Comparison of ENCODE assay signal across 18 cellular contexts in the genomic region with DNA sequence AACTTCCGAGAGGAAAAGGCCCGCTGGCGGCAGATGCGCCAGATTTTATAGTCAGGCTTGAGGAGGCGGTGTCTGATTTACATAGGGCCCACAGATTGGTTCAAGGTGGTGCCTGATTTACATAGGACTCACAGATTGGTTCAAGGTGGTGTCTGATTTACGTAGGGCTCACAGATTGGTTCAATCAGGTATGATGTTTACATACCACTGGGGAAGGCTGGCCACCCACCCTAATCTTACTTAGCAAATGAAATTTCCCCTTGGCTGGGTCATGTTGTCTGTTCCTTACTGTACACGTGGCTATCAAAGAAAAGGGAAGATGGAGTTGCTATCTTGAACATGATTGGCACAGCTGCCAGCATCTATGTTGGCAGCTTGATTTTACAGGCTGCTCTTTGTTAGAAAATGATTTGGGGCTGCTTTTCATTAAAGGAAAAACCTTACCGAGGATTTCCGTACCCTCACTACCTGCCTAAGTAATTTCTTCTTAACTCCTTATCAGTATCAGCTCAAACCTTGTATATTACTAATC.
A peak's percentile ranks its signal among the peaks of the same experiment; 100 is the strongest.
DNase-seq lines count a peak whose midpoint lies in the region; ATAC-seq and TF ChIP-seq lines count a peak whose summit lies in the region.
"Had no signal": no experiment of that assay in that cellular context is flagged by ENCODE, and none has a peak within 500 bp of the region (broad histone marks: within the 10 kb centered on the region; RNA-seq: fewer than 3 reads in every experiment).

No MANE protein-coding gene starts in this region.

- H4K91ac ChIP-seq in IMR-90 (ENCODE audit: insufficient read depth, low read depth, low read length) = no peak overlapping the region

- no peak overlapping the region for H3K23ac ChIP-seq in IMR-90 (ENCODE audit: low read depth, low read length)

- H4K20me1 ChIP-seq in DND-41 (ENCODE audit: insufficient read depth, low read length) (no peaks in the 10 kb centered on the region), IMR-90 (ENCODE audit: insufficient read depth, low read length) (no peaks in the 10 kb centered on the region)

- H3K9ac ChIP-seq in DND-41 (ENCODE audit: low read depth, low read length) = no peak overlapping the region
- no peak overlapping the region for H3K9ac ChIP-seq in IMR-90 (ENCODE audit: low read depth, low read length)

- no peak overlapping the region for H2AK9ac ChIP-seq in IMR-90 (replicated peaks; ENCODE audit: low read depth, low read length, poor library complexity)

- TF ChIP-seq CTCF in DND-41 (IDR thresholded peaks at IDR 0.05; ENCODE audit: borderline replicate concordance, extremely low read depth, low read length, poor library complexity, severe bottlenecking) (no peak), IMR-90 (conservative IDR thresholded peaks at IDR 0.05; ENCODE audit: low read depth, low read length) (no peak), fibroblast of villous mesenchyme (IDR thresholded peaks at IDR 0.05; ENCODE audit: insufficient read depth, low read depth, low read length) (no peak), dorsolateral prefrontal cortex (IDR thresholded peaks at IDR 0.05 in 54 of 56, conservative IDR thresholded peaks at IDR 0.05 in 2 of 56; ENCODE audit: low read depth in 1 of 56, partially characterized antibody in 56 of 56) (no peak)

- H3K9me1 ChIP-seq in IMR-90 (ENCODE audit: insufficient read depth, low read length) = no peaks in the 10 kb centered on the region

- H3K79me2 ChIP-seq in DND-41 (ENCODE audit: insufficient read depth, low read length) = no peaks in the 10 kb centered on the region

- no peaks in the 10 kb centered on the region for H3K36me3 ChIP-seq in DND-41 (ENCODE audit: insufficient read depth, low read length)
- no peaks in the 10 kb centered on the region for H3K36me3 ChIP-seq in IMR-90 (ENCODE audit: control insufficient read depth, insufficient read depth, low read length)
- H3K36me3 ChIP-seq in SJCRH30 = no peaks in the 10 kb centered on the region
- H3K36me3 ChIP-seq: colonic mucosa, thyroid gland had no signal

- POLR2A ChIA-PET in IMR-90 (lab: Charles Lee; ENCODE audit: unreplicated experiment) = no interaction called here

- no peak overlapping the region for H3K56ac ChIP-seq in IMR-90 (ENCODE audit: extremely low read depth, insufficient read depth, low read length)

- no peak for TF ChIP-seq POLR2A in IMR-90 (IDR thresholded peaks at IDR 0.05; ENCODE audit: low read depth, low read length)

- H3K79me1 ChIP-seq in IMR-90 (ENCODE audit: low read depth in 1 of 2, low read length in 2 of 2) = no peaks in the 10 kb centered on the region

- no peak overlapping the region for H2BK15ac ChIP-seq in IMR-90 (ENCODE audit: low read depth, low read length)

- H2BK120ac ChIP-seq in IMR-90 (ENCODE audit: low read depth, low read length) = no peak overlapping the region

- no peak for ATAC-seq in DND-41 (ENCODE audit: insufficient read depth, low read depth)
- no peak for ATAC-seq in IMR-90 (ENCODE audit: low read depth)
- no peak for ATAC-seq in HG03135 (IDR thresholded peaks at IDR 0.05; ENCODE audit: unreplicated experiment)
- no peak for ATAC-seq in GM21367 (IDR thresholded peaks at IDR 0.05; ENCODE audit: unreplicated experiment)
- ATAC-seq: foreskin keratinocyte; left lobe of liver; mucosa of descending colon; stimulated activated effector memory CD8-positive, alpha-beta T cell treated with anti-CD3 and anti-CD28 coated beads, Interleukin-12 subunit alpha, Interleukin-12 subunit beta, amount 100 ng/mL, for 72 hours had no signal

- TF ChIP-seq RAD21 in IMR-90 (IDR thresholded peaks at IDR 0.05; ENCODE audit: low read length) = no peak

- H3K14ac ChIP-seq in IMR-90 (replicated peaks; ENCODE audit: low read depth, low read length) = no peak overlapping the region

- H2BK5ac ChIP-seq in IMR-90 (ENCODE audit: low read depth, low read length, poor library complexity, severe bottlenecking) = no peak overlapping the region

- H2AFZ ChIP-seq in DND-41 (ENCODE audit: low read depth, low read length) (no peak overlapping the region), IMR-90 (replicated peaks; ENCODE audit: low read length, poor library complexity) (no peak overlapping the region)

- H2AK5ac ChIP-seq in IMR-90 (ENCODE audit: low read depth, low read length) = no peak overlapping the region

- no peak overlapping the region for H4K5ac ChIP-seq in IMR-90 (ENCODE audit: low read depth, low read length)

- H3K27ac ChIP-seq in DND-41 (ENCODE audit: low read length) (no peak overlapping the region), IMR-90 (ENCODE audit: insufficient read depth, low read length) (no peak overlapping the region), SJCRH30 (no peak overlapping the region), dorsolateral prefrontal cortex (no peak overlapping the region)
- H3K27ac ChIP-seq: colonic mucosa, foreskin keratinocyte, thyroid gland had no signal

- no TSS peak for BruUV-seq in IMR-90 (replicated peaks; lab: Mats Ljungman, UMichigan)

- in situ Hi-C loops in IMR-90 (cut with MboI; ENCODE audit: low sequenced_read_pairs) = no loop called here

- no peak overlapping the region for H3K4me2 ChIP-seq in DND-41 (ENCODE audit: insufficient read depth, low read length)
- H3K4me2 ChIP-seq in IMR-90 (ENCODE audit: low read depth, low read length) = no peak overlapping the region

- no peak overlapping the region for H2BK20ac ChIP-seq in IMR-90 (ENCODE audit: low read depth, low read length)

- no peak overlapping the region for H4K8ac ChIP-seq in IMR-90 (ENCODE audit: low read depth in 2 of 2, low read length in 2 of 2)

- H3K4me3 ChIP-seq in DND-41 (ENCODE audit: low read depth in 1 of 2, low read length in 2 of 2) (no peak overlapping the region), IMR-90 (ENCODE audit: insufficient read depth, low read depth, low read length) (no peak overlapping the region), SJCRH30 (no peak overlapping the region), fibroblast of villous mesenchyme (ENCODE audit: low read depth, low read length) (no peak overlapping the region), dorsolateral prefrontal cortex (no peak overlapping the region)
- H3K4me3 ChIP-seq: colonic mucosa, mucosa of descending colon, thyroid gland had no signal

- DNase-seq in DND-41 (peak; percentile 6), IMR-90 (peak; percentile 1), SJCRH30 (peak; percentile 11 to 28), fibroblast of villous mesenchyme (ENCODE audit: low read depth) (peak; percentile 28), dorsolateral prefrontal cortex (no peak), NCI-H1930 (lab: John Stamatoyannopoulos, UW) (no peak)
- DNase-seq: activated CD4-positive, alpha-beta T cell treated with anti-CD3 and anti-CD28 coated beads, Interleukin-2, amount 10 ng/mL, durations not matched to agents 7 days and 5 days; activated naive CD4-positive, alpha-beta T cell treated with anti-CD3 and anti-CD28 coated beads, Interleukin-2, amount 50 U/mL, for 16 hours; colonic mucosa; foreskin keratinocyte; mucosa of descending colon; NCI-H1417; retina; thyroid gland had no signal

- dilution Hi-C loops in IMR-90 (cut with HindIII; ENCODE audit: low sequenced_read_pairs, unreplicated experiment) = no loop called here

- H3K4me1 ChIP-seq in DND-41 (ENCODE audit: insufficient read depth, low read length) (no peaks in the 10 kb centered on the region), IMR-90 (ENCODE audit: control insufficient read depth, insufficient read depth, low read length) (no peaks in the 10 kb centered on the region), SJCRH30 (no peaks in the 10 kb centered on the region)
- H3K4me1 ChIP-seq: colonic mucosa, foreskin keratinocyte, thyroid gland had no signal

- H3K9me3 ChIP-seq in DND-41 (ENCODE audit: insufficient read depth, low read length, severe bottlenecking) = no peaks in the 10 kb centered on the region
- H3K9me3 ChIP-seq in IMR-90 (ENCODE audit: control insufficient read depth, insufficient read depth, low read length) = no peaks in the 10 kb centered on the region
- H3K9me3 ChIP-seq in SJCRH30 (replicated peaks) = no peaks in the 10 kb centered on the region
- H3K9me3 ChIP-seq: colonic mucosa, mucosa of descending colon, thyroid gland had no signal

- intact Hi-C loops in IMR-90 (cut with micrococcal nuclease) = no loop called here
- intact Hi-C loops in dorsolateral prefrontal cortex (cut with DNase I) = no loop called here

- WGBS in IMR-90 (ENCODE audit: extremely low coverage in 2 of 2, insufficient read length in 1 of 2), 2 experiments = no CpG with 5 or more reads among the region's 9 CpGs

- no peak overlapping the region for H3K4ac ChIP-seq in IMR-90 (ENCODE audit: low read depth, low read length)

- CTCF ChIA-PET in IMR-90 (lab: Yijun Ruan, JAX) = no interaction called here

- H3K27me3 ChIP-seq in DND-41 (ENCODE audit: insufficient read depth, low read length, poor library complexity) = peaks cover 7% of the 10 kb centered on the region
- peaks cover 45% of the 10 kb centered on the region for H3K27me3 ChIP-seq in IMR-90 (ENCODE audit: control insufficient read depth, insufficient read depth, low read length)
- H3K27me3 ChIP-seq in SJCRH30 = no peaks in the 10 kb centered on the region; the same call in 1 of the 2 replicates
- H3K27me3 ChIP-seq in dorsolateral prefrontal cortex = peaks cover 0 to 6% (median 0%) of the 10 kb centered on the region in 45 donors
- H3K27me3 ChIP-seq: colonic mucosa, thyroid gland had no signal

- no peak overlapping the region for H3K18ac ChIP-seq in IMR-90 (ENCODE audit: low read depth, low read length)

TF ChIP-seq in IMR-90, 13 proteins besides CTCF, POLR2A, EP300 and RAD21 (continues in another document):
- no peak for TF ChIP-seq RFX5 (IDR thresholded peaks at IDR 0.05; ENCODE audit: low read depth, low read length)
- TF ChIP-seq, protein P1, sequence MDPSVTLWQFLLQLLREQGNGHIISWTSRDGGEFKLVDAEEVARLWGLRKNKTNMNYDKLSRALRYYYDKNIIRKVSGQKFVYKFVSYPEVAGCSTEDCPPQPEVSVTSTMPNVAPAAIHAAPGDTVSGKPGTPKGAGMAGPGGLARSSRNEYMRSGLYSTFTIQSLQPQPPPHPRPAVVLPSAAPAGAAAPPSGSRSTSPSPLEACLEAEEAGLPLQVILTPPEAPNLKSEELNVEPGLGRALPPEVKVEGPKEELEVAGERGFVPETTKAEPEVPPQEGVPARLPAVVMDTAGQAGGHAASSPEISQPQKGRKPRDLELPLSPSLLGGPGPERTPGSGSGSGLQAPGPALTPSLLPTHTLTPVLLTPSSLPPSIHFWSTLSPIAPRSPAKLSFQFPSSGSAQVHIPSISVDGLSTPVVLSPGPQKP (IDR thresholded peaks at IDR 0.05; ENCODE audit: borderline replicate concordance, low read depth, low read length) = no peak
- no peak for TF ChIP-seq MAFK (IDR thresholded peaks at IDR 0.05; ENCODE audit: low read depth, low read length)
- TF ChIP-seq RCOR1 (IDR thresholded peaks at IDR 0.05; ENCODE audit: insufficient replicate concordance, low read length) = no peak
- no peak for TF ChIP-seq BHLHE40 (IDR thresholded peaks at IDR 0.05; ENCODE audit: low read depth, low read length)
- no peak for TF ChIP-seq MAZ (IDR thresholded peaks at IDR 0.05; ENCODE audit: borderline replicate concordance, low read depth, low read length)

Comparison
In these comparisons a context has a peak if more than half of its experiments do, and no peak if none do; other contexts are left out.
1. DNase-seq: peak in DND-41 (single experiment), IMR-90 (single experiment), SJCRH30 (2 of 2) and fibroblast of villous mesenchyme (single experiment); none in dorsolateral prefrontal cortex (0 of 10) and NCI-H1930 (0 of 2).